In genomic region chr10:1672001-1672781, GRCh38 we compare ENCODE assay signal across 17 cellular contexts.
DNase-seq lines count a peak whose midpoint lies in the region; ATAC-seq and TF ChIP-seq lines count a peak whose summit lies in the region.
"Had no signal": no experiment of that assay in that cellular context is flagged by ENCODE, and none has a peak within 500 bp of the region (broad histone marks: within the 10 kb centered on the region; RNA-seq: fewer than 3 reads in every experiment).

No MANE protein-coding gene starts in this region.

- H3K27ac ChIP-seq in spleen: no peak overlapping the region
- no peak overlapping the region for H3K27ac ChIP-seq in tibial nerve
- H3K27ac ChIP-seq: BLaER1 treated with 17β-estradiol and CSF1 and Interleukin-3, amounts not matched to agents 10 nM and 100 nM; GM23248 had no signal

- H3K27me3 Mint-ChIP-seq in WTC11 (ENCODE audit: low read depth): no peaks in the 10 kb centered on the region; the same call in 1 of the 2 replicates

- H3K9me3 ChIP-seq in spleen (no peaks in the 10 kb centered on the region), tibial nerve (peaks cover 0 to 8% (median 0%) of the 10 kb centered on the region in 4 donors)
- H3K9me3 ChIP-seq: HAP-1 had no signal

- no peak overlapping the region for H3K4me3 Mint-ChIP-seq in WTC11
- H3K4me3 Mint-ChIP-seq: B cell; CD8-positive, alpha-beta T cell had no signal

- H3K4me1 ChIP-seq in spleen (no peaks in the 10 kb centered on the region), tibial nerve (no peaks in the 10 kb centered on the region)
- H3K4me1 ChIP-seq: HAP-1 had no signal

- H3K27me3 ChIP-seq in H7 (ENCODE audit: control insufficient read depth, insufficient read depth, low read length) (no peaks in the 10 kb centered on the region), spleen (replicated peaks in 1 of 7) (peaks cover 0 to 23% (median 0%) of the 10 kb centered on the region in 7 donors), tibial nerve (no peaks in the 10 kb centered on the region)
- H3K27me3 ChIP-seq: BLaER1 treated with 17β-estradiol and CSF1 and Interleukin-3, amounts not matched to agents 10 nM and 100 nM had no signal

- no peak overlapping the region for H3K4me3 ChIP-seq in H7 (ENCODE audit: insufficient read depth, low read depth, low read length)
- H3K4me3 ChIP-seq in spleen: no peak overlapping the region
- H3K4me3 ChIP-seq in tibial nerve: no peak overlapping the region
- H3K4me3 ChIP-seq: BLaER1 treated with 17β-estradiol and CSF1 and Interleukin-3, amounts not matched to agents 10 nM and 100 nM; GM12878; GM23248; HAP-1; K562 had no signal

- no peak overlapping the region for H3K27ac Mint-ChIP-seq in WTC11
- H3K27ac Mint-ChIP-seq: B cell; CD8-positive, alpha-beta T cell had no signal

- H3K9me3 Mint-ChIP-seq in WTC11: no peaks in the 10 kb centered on the region; the same call in 1 of the 2 replicates
- H3K9me3 Mint-ChIP-seq: CD8-positive, alpha-beta T cell had no signal

- no peaks in the 10 kb centered on the region for H3K36me3 Mint-ChIP-seq in WTC11
- H3K36me3 Mint-ChIP-seq: CD8-positive, alpha-beta T cell had no signal

- no peak for TF ChIP-seq CTCF in WTC11 (IDR thresholded peaks at IDR 0.05)
- TF ChIP-seq CTCF in spleen (IDR thresholded peaks at IDR 0.05 in 8 of 11, conservative IDR thresholded peaks at IDR 0.05 in 3 of 11): no peak
- TF ChIP-seq CTCF in tibial nerve (IDR thresholded peaks at IDR 0.05): no peak

- TF ChIP-seq EP300 in tibial nerve (IDR thresholded peaks at IDR 0.05): no peak

- ATAC-seq in WTC11: peak; percentile 44; the same call in 1 of the 2 replicates
- ATAC-seq: CD8-positive, alpha-beta T cell; GM12878; K562 had no signal

- DNase-seq in H7: peak; percentile 70
- DNase-seq in WTC11 (ENCODE audit: low spot score): no peak
- DNase-seq in mesenteric fat pad (ENCODE audit: low spot score): peak; percentile 62
- peak; percentile 68 for DNase-seq in spleen
- DNase-seq in tibial nerve (ENCODE audit: low spot score in 2 of 2): no peak
- no peak for DNase-seq in activated CD4-positive, alpha-beta T cell treated with anti-CD3 and anti-CD28 coated beads, Interleukin-2, amount 50 U/mL, for 1 hour
- no peak for DNase-seq in activated CD4-positive, CD25-positive, alpha-beta regulatory T cell treated with anti-CD3 and anti-CD28 coated beads, Interleukin-2, amount 50 U/mL, for 72 hours
- DNase-seq: Calu3; CD8-positive, alpha-beta T cell; DMS79 treated with DMSO at 0.1 percent for 48 hours; GM23248; IMR-90 had no signal

- CTCF ChIA-PET in WTC11 (lab: Charles Lee): no interaction called here

- peaks cover 3% of the 10 kb centered on the region for H3K4me1 Mint-ChIP-seq in WTC11

- 76 to 83% (median 80%) methylated on average over 37 of the region's 37 CpGs for WGBS in spleen, 5 donors
- WGBS in tibial nerve, 2 donors: 90 to 94% methylated on average over 37 of the region's 37 CpGs

- H3K36me3 ChIP-seq in H7 (replicated peaks; ENCODE audit: control insufficient read depth, insufficient read depth, low read length): no peaks in the 10 kb centered on the region
- no peaks in the 10 kb centered on the region for H3K36me3 ChIP-seq in spleen
- no peaks in the 10 kb centered on the region for H3K36me3 ChIP-seq in tibial nerve
- H3K36me3 ChIP-seq: BLaER1 treated with 17β-estradiol and CSF1 and Interleukin-3, amounts not matched to agents 10 nM and 100 nM; HAP-1 had no signal

- no peak for TF ChIP-seq POLR2A in spleen (IDR thresholded peaks at IDR 0.05)
- no peak for TF ChIP-seq POLR2A in tibial nerve (IDR thresholded peaks at IDR 0.05)

- POLR2A ChIA-PET in WTC11 (lab: Charles Lee): no interaction called here

- intact Hi-C loops in spleen (cut with DNase I; ENCODE audit: low total_unique reads): no loop called here

TF ChIP-seq in WTC11, 78 proteins besides CTCF, POLR2A, EP300 and RAD21 (continues in another document):
- TF ChIP-seq, protein P1, sequence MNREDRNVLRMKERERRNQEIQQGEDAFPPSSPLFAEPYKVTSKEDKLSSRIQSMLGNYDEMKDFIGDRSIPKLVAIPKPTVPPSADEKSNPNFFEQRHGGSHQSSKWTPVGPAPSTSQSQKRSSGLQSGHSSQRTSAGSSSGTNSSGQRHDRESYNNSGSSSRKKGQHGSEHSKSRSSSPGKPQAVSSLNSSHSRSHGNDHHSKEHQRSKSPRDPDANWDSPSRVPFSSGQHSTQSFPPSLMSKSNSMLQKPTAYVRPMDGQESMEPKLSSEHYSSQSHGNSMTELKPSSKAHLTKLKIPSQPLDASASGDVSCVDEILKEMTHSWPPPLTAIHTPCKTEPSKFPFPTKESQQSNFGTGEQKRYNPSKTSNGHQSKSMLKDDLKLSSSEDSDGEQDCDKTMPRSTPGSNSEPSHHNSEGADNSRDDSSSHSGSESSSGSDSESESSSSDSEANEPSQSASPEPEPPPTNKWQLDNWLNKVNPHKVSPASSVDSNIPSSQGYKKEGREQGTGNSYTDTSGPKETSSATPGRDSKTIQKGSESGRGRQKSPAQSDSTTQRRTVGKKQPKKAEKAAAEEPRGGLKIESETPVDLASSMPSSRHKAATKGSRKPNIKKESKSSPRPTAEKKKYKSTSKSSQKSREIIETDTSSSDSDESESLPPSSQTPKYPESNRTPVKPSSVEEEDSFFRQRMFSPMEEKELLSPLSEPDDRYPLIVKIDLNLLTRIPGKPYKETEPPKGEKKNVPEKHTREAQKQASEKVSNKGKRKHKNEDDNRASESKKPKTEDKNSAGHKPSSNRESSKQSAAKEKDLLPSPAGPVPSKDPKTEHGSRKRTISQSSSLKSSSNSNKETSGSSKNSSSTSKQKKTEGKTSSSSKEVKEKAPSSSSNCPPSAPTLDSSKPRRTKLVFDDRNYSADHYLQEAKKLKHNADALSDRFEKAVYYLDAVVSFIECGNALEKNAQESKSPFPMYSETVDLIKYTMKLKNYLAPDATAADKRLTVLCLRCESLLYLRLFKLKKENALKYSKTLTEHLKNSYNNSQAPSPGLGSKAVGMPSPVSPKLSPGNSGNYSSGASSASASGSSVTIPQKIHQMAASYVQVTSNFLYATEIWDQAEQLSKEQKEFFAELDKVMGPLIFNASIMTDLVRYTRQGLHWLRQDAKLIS (CRISPR knock-in tag; IDR thresholded peaks at IDR 0.05; ENCODE audit: borderline replicate concordance): no peak
- no peak for TF ChIP-seq EMX1 (CRISPR knock-in tag; IDR thresholded peaks at IDR 0.05)
- no peak for TF ChIP-seq TEAD4 (CRISPR knock-in tag; IDR thresholded peaks at IDR 0.05)
- TF ChIP-seq PRRX2 (CRISPR knock-in tag; IDR thresholded peaks at IDR 0.05): no peak
- TF ChIP-seq ZNF423 (CRISPR knock-in tag; IDR thresholded peaks at IDR 0.05): no peak
- TF ChIP-seq ELF4 (CRISPR knock-in tag; IDR thresholded peaks at IDR 0.05; ENCODE audit: low read depth): no peak
- TF ChIP-seq HMGXB4 (CRISPR knock-in tag; IDR thresholded peaks at IDR 0.05): no peak
- TF ChIP-seq CBFB (CRISPR knock-in tag; IDR thresholded peaks at IDR 0.05; ENCODE audit: low read depth): no peak
- TF ChIP-seq CDX4 (CRISPR knock-in tag; IDR thresholded peaks at IDR 0.05; ENCODE audit: borderline replicate concordance): no peak
- TF ChIP-seq FOXK1 (CRISPR knock-in tag; IDR thresholded peaks at IDR 0.05): no peak
- TF ChIP-seq ESRRA (CRISPR knock-in tag; IDR thresholded peaks at IDR 0.05; ENCODE audit: borderline replicate concordance): no peak
- TF ChIP-seq GRHL2 (CRISPR knock-in tag; IDR thresholded peaks at IDR 0.05; ENCODE audit: insufficient replicate concordance, severe bottlenecking): no peak
- TF ChIP-seq, protein P2, sequence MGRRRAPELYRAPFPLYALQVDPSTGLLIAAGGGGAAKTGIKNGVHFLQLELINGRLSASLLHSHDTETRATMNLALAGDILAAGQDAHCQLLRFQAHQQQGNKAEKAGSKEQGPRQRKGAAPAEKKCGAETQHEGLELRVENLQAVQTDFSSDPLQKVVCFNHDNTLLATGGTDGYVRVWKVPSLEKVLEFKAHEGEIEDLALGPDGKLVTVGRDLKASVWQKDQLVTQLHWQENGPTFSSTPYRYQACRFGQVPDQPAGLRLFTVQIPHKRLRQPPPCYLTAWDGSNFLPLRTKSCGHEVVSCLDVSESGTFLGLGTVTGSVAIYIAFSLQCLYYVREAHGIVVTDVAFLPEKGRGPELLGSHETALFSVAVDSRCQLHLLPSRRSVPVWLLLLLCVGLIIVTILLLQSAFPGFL (CRISPR knock-in tag; IDR thresholded peaks at IDR 0.05; ENCODE audit: borderline replicate concordance): no peak
- TF ChIP-seq ERG (CRISPR knock-in tag; IDR thresholded peaks at IDR 0.05): no peak
- no peak for TF ChIP-seq NR2C2 (CRISPR knock-in tag; IDR thresholded peaks at IDR 0.05)
- no peak for TF ChIP-seq GABPB1 (CRISPR knock-in tag; IDR thresholded peaks at IDR 0.05)

Comparison
In these comparisons a context has a peak if more than half of its experiments do, and no peak if none do; other contexts are left out.
1. DNase-seq: peak in H7 (single experiment), mesenteric fat pad (single experiment) and spleen (single experiment); none in WTC11 (single experiment), tibial nerve (0 of 2), activated CD4-positive, alpha-beta T cell treated with anti-CD3 and anti-CD28 coated beads, Interleukin-2, amount 50 U/mL, for 1 hour (single experiment) and activated CD4-positive, CD25-positive, alpha-beta regulatory T cell treated with anti-CD3 and anti-CD28 coated beads, Interleukin-2, amount 50 U/mL, for 72 hours (single experiment).